ENCODE assay signal across 9 cellular contexts in the genomic region with DNA sequence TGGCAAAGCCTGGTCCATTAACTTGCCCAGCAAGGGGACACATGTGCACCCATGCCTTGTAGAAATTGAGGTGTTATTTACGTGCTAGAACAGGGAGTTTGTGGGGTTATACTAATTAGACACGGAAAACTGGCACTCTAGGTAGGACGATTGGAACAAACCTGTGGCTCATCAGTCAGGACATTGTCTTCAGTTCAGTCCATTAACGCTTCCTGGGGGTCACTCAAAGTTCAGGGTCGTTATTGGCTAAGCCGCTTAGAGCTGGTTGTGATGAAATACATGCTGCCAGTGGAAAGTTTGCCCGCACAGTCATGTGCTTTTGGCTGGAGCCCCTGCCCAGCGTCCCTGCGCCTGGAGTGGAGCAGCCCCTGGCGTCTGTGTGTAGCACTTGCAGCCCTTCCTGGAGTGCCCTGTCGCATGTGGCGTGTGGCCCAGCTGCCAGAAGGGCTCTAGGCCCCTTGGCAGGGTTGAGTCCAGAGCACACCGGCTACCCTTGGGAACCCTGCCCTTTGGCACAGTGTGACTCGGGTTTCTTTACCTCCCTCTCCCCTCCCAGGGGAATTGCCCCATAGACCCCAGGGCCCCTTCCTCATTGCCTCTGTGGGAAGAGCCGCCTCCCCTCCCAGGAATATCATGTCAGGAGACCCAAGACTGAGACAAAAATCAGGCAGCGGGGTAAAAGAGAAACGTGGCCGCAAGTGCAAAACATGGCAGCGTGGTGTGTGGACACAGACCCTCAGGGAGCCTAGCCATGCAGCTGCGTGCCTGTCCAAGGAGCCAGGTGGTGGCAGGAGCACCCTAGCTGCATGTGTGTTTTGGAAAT. TPM values are rescaled to one million over a fixed set of nuclear protein-coding genes. Genes with fewer than 3 reads are reported as not detected.
DNase-seq lines count a peak whose midpoint lies in the region; ATAC-seq, FAIRE-seq and TF ChIP-seq lines count a peak whose summit lies in the region.
"Had no signal": no experiment of that assay in that cellular context is flagged by ENCODE, and none has a peak within 500 bp of the region (broad histone marks: within the 10 kb centered on the region; RNA-seq: fewer than 3 reads in every experiment).

No MANE protein-coding gene starts in this region.

- ATAC-seq in GM18907 (IDR thresholded peaks at IDR 0.05; ENCODE audit: unreplicated experiment), result no peak
- ATAC-seq in HG02970 (IDR thresholded peaks at IDR 0.05; ENCODE audit: low FRiP score, unreplicated experiment), result no peak
- no peak for ATAC-seq in HG03039 (IDR thresholded peaks at IDR 0.05; ENCODE audit: unreplicated experiment)

- no peaks in the 10 kb centered on the region for H3K9me3 ChIP-seq in ovary
- H3K9me3 ChIP-seq: SJSA1 had no signal

- no peak for TF ChIP-seq EP300 in ovary (IDR thresholded peaks at IDR 0.05)

- H3K4me3 ChIP-seq in fibroblast of the aortic adventitia (ENCODE audit: low read depth, low read length) (no peak overlapping the region), ovary (no peak overlapping the region)
- H3K4me3 ChIP-seq: SJSA1 had no signal

- H3K4me1 ChIP-seq in ovary (ENCODE audit: insufficient read depth), result peaks cover 11% of the 10 kb centered on the region
- H3K4me1 ChIP-seq: SJSA1 had no signal

- intact Hi-C loops in ovary (cut with DNase I), result no loop called here

- POLR2A ChIA-PET in RWPE1 (lab: Yijun Ruan, JAX; ENCODE audit: low non-redundant PET), result no interaction called here

- WGBS in ovary, 3 donors, result 57 to 60% (median 59%) methylated on average over 20 of the region's 20 CpGs

- no peak for TF ChIP-seq POLR2A in ovary (IDR thresholded peaks at IDR 0.05)

- no peaks in the 10 kb centered on the region for H3K27me3 ChIP-seq in ovary
- H3K27me3 ChIP-seq: SJSA1 had no signal

- TF ChIP-seq CTCF in D721Med (IDR thresholded peaks at IDR 0.05; ENCODE audit: insufficient read depth, missing control alignments) (peak; percentile 86), RWPE1 (conservative IDR thresholded peaks at IDR 0.05; ENCODE audit: low read depth) (no peak), fibroblast of the aortic adventitia (IDR thresholded peaks at IDR 0.05; ENCODE audit: insufficient read depth, low read length) (peak; percentile 46), ovary (IDR thresholded peaks at IDR 0.05) (peak; percentile 44 to 70 (median 50))

- DNase-seq in D721Med (ENCODE audit: insufficient read length, low spot score), result no peak
- no peak for DNase-seq in RWPE1 (ENCODE audit: low spot score)
- peak; percentile 44 for DNase-seq in fibroblast of the aortic adventitia (ENCODE audit: low read depth)
- peak; percentile 78 to 85 (median 81) for DNase-seq in ovary
- no peak for DNase-seq in iPS-NIHi11 (ENCODE audit: low spot score)

- H3K27ac ChIP-seq in RWPE1 (0 out of 2 replicates have a peak overlapping the region, but pooled peaks have one; percentile 2), ovary (peak overlapping the region in 1 of 2 donors; percentile 81)
- H3K27ac ChIP-seq: SJSA1 had no signal

- CTCF ChIA-PET in RWPE1 (lab: Yijun Ruan, JAX), result no interaction called here

- FAIRE-seq in D721Med (lab: Jason Lieb, UNC), result no peak

- H3K36me3 ChIP-seq in ovary, result no peaks in the 10 kb centered on the region
- H3K36me3 ChIP-seq: SJSA1 had no signal

RNA-seq across cellular contexts. Expression of a gene that starts 9.8 kb away (rescaled TPM):
- total RNA-seq in fibroblast of the aortic adventitia (ENCODE audit: low replicate concordance) (2.8 and 4.4 TPM in 2 replicates), ovary (10 to 100 TPM in 5 of 7 donors, 1 to 10 TPM in 2; 5.5 to 13.9 (median 10.9) TPM)
- 10 to 100 TPM in 1 of 2 donors, under 1 TPM in 1; 0.28 to 11.2 TPM for polyA plus RNA-seq in ovary

RNA-seq across cellular contexts. Expression of a gene that starts 20.3 kb away (rescaled TPM):
- 33.6 and 40.5 TPM in 2 replicates for total RNA-seq in fibroblast of the aortic adventitia (ENCODE audit: low replicate concordance)
- 10 to 100 TPM; 43.9 to 92.0 (median 74.2) TPM for total RNA-seq in ovary
- 10 to 100 TPM; 21.6 to 50.0 TPM for polyA plus RNA-seq in ovary

RNA-seq across cellular contexts. Expression of a gene that starts 47.5 kb away (rescaled TPM):
- total RNA-seq in fibroblast of the aortic adventitia (ENCODE audit: low replicate concordance) (1.4 and 76.1 TPM in 2 replicates), ovary (100 to 1,000 TPM; 343 to 622 (median 518) TPM)
- polyA plus RNA-seq in ovary, result 100 to 1,000 TPM in 1 of 2 donors, 10 to 100 TPM in 1; 92.5 to 761 TPM
- total RNA-seq: SJSA1 had no signal

Comparison
In these comparisons a context has a peak if more than half of its experiments do, and no peak if none do; other contexts are left out.
1. DNase-seq: peak in fibroblast of the aortic adventitia (single experiment) and ovary (5 of 5); none in D721Med (single experiment), RWPE1 (single experiment) and iPS-NIHi11 (single experiment).